7 cellular contexts compared by ENCODE assay signal in the genomic region with DNA sequence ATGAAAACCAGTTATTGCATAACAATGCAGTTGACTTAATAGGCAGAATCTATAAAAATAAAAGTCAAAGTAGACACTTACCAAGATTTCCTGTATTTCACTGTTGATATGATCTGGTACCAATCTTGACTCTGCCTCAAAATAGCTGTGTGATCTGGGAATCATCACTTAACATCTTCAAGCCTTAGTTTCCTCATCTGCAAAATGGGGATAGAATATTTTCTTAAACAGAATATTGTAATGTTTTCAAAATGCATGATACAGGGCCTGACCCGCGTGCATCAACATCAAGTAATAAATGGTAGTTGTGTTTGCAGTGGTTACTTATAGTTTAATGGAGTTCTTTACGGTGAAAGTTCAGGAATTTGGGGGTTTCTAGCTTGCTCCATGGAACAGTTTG. TPM values are rescaled to one million over a fixed set of nuclear protein-coding genes. Genes with fewer than 3 reads are reported as not detected.
"Had no signal": no experiment of that assay in that cellular context is flagged by ENCODE, and none has a peak within 500 bp of the region (broad histone marks: within the 10 kb centered on the region; RNA-seq: fewer than 3 reads in every experiment).

No MANE protein-coding gene starts in this region.

RNA-seq across cellular contexts. Expression of a gene that starts 10.9 kb away (rescaled TPM):
- total RNA-seq: GM23338, H1, H4, H9 had no signal
- polyA plus RNA-seq: GM23338 had no signal

RNA-seq across cellular contexts. Expression of a gene that starts 26.1 kb away (rescaled TPM):
- total RNA-seq: GM23248, GM23338, H1, H4, H7, H9, HFFc6 had no signal
- polyA plus RNA-seq: GM23248, GM23338, H1 had no signal

RNA-seq across cellular contexts. Expression of a gene that starts 51.3 kb away (rescaled TPM):
- total RNA-seq: GM23338, H1, H7, H9, HFFc6 had no signal
- polyA plus RNA-seq: GM23248, GM23338 had no signal
